In genomic region chr10:114401195-114401741, GRCh38 we compare ENCODE assay signal across 11 cellular contexts. TPM values are rescaled to one million over a fixed set of nuclear protein-coding genes. Genes with fewer than 3 reads are reported as not detected.
A peak's percentile ranks its signal among the peaks of the same experiment; 100 is the strongest.
DNase-seq lines count a peak whose midpoint lies in the region; ATAC-seq and TF ChIP-seq lines count a peak whose summit lies in the region.
"Had no signal": no experiment of that assay in that cellular context is flagged by ENCODE, and none has a peak within 500 bp of the region (broad histone marks: within the 10 kb centered on the region; RNA-seq: fewer than 3 reads in every experiment).

No MANE protein-coding gene starts in this region.

- peak; percentile 2 for ATAC-seq in mucosa of descending colon
- no peak for ATAC-seq in stimulated activated naive B cell treated with anti-CD40 and anti-IgM and Interleukin-4, amounts not matched to agents 10 μg/mL and 1 μg/mL and 100 μg/mL, for 72 hours (replicated peaks)

- H3K36me3 ChIP-seq in Peyer's patch (no peaks in the 10 kb centered on the region), mucosa of descending colon (ENCODE audit: low read depth) (no peaks in the 10 kb centered on the region), vagina (no peaks in the 10 kb centered on the region)

- H3K4me1 ChIP-seq in Peyer's patch = peaks cover 0 to 13% (median 0%) of the 10 kb centered on the region in 4 donors
- H3K4me1 ChIP-seq in mucosa of descending colon (ENCODE audit: low read depth) = peaks cover 17% of the 10 kb centered on the region
- peaks cover 88% of the 10 kb centered on the region for H3K4me1 ChIP-seq in vagina

- peaks cover 12 to 28% of the 10 kb centered on the region in 2 donors for H3K4me1 Mint-ChIP-seq in stimulated activated naive B cell treated with anti-CD40 and anti-IgM and Interleukin-4, amounts not matched to agents 10 μg/mL and 1 μg/mL and 100 μg/mL, for 72 hours

- H3K9me3 ChIP-seq in Peyer's patch (no peaks in the 10 kb centered on the region), mucosa of descending colon (no peaks in the 10 kb centered on the region), vagina (no peaks in the 10 kb centered on the region)

- no peak for TF ChIP-seq CTCF in Peyer's patch (IDR thresholded peaks at IDR 0.05)
- no peak for TF ChIP-seq CTCF in mucosa of descending colon (IDR thresholded peaks at IDR 0.05)
- no peak for TF ChIP-seq CTCF in vagina (IDR thresholded peaks at IDR 0.05)

- H3K36me3 Mint-ChIP-seq in stimulated activated naive B cell treated with anti-CD40 and anti-IgM and Interleukin-4, amounts not matched to agents 10 μg/mL and 1 μg/mL and 100 μg/mL, for 72 hours = peaks cover 0 to 1% of the 10 kb centered on the region in 2 donors

- no peak overlapping the region for H3K27ac Mint-ChIP-seq in stimulated activated naive B cell treated with anti-CD40 and anti-IgM and Interleukin-4, amounts not matched to agents 10 μg/mL and 1 μg/mL and 100 μg/mL, for 72 hours

- no peaks in the 10 kb centered on the region for H3K9me3 Mint-ChIP-seq in stimulated activated naive B cell treated with anti-CD40 and anti-IgM and Interleukin-4, amounts not matched to agents 10 μg/mL and 1 μg/mL and 100 μg/mL, for 72 hours

- H3K4me3 ChIP-seq in Peyer's patch = no peak overlapping the region
- no peak overlapping the region for H3K4me3 ChIP-seq in mucosa of descending colon
- H3K4me3 ChIP-seq in vagina = no peak overlapping the region

- intact Hi-C loops in mucosa of descending colon (cut with DNase I, micrococcal nuclease) = no loop called here
- intact Hi-C loops in vagina (cut with DNase I) = loop anchor here (10.0 kb wide), 1 partner anchor 96 kb away; no protein-coding TSS in a partner anchor

- TF ChIP-seq POLR2A in Peyer's patch (IDR thresholded peaks at IDR 0.05) (no peak), vagina (IDR thresholded peaks at IDR 0.05) (no peak)

- H3K27me3 ChIP-seq in Peyer's patch (no peaks in the 10 kb centered on the region), vagina (no peaks in the 10 kb centered on the region)

- H3K4me3 Mint-ChIP-seq in stimulated activated naive B cell treated with anti-CD40 and anti-IgM and Interleukin-4, amounts not matched to agents 10 μg/mL and 1 μg/mL and 100 μg/mL, for 72 hours = no peak overlapping the region

- DNase-seq in Peyer's patch (peak in 1 of 3 donors; percentile 76), fibroblast of peridontal ligament (ENCODE audit: extremely low read depth) (peak; percentile 20), mucosa of descending colon (peak; percentile 43 to 64 (median 53)), vagina (ENCODE audit: extremely low spot score in 2 of 2) (no peak), SKM-1 (lab: John Stamatoyannopoulos, UW; ENCODE audit: unreplicated experiment) (no peak)
- DNase-seq in effector CD8-positive, alpha-beta T cell (lab: John Stamatoyannopoulos, UW) = no peak
- DNase-seq in stimulated activated naive B cell treated with anti-CD40 and anti-IgM and Interleukin-4, amounts not matched to agents 10 μg/mL and 1 μg/mL and 100 μg/mL, for 72 hours = no peak
- DNase-seq: GDM1; KBM-7; NCI-H524; stimulated activated CD4-positive, alpha-beta T cell treated with anti-CD3 and anti-CD28 coated beads, Interleukin-12 subunit alpha, Interleukin-12 subunit beta, amount 100 ng/mL, for 4 hours had no signal

- peak overlapping the region in 3 of 4 donors; percentile 40 to 68 (median 51) for H3K27ac ChIP-seq in Peyer's patch
- H3K27ac ChIP-seq in vagina = peak overlapping the region; percentile 91

- H3K27me3 Mint-ChIP-seq in stimulated activated naive B cell treated with anti-CD40 and anti-IgM and Interleukin-4, amounts not matched to agents 10 μg/mL and 1 μg/mL and 100 μg/mL, for 72 hours = peaks cover 65 to 87% of the 10 kb centered on the region in 2 donors

RNA-seq across cellular contexts. Expression of gene AFAP1L2, which starts 3.0 kb away (rescaled TPM):
- total RNA-seq in Peyer's patch (10 to 100 TPM in 2 of 4 donors, 1 to 10 TPM in 2; 6.5 to 35.5 (median 12.9) TPM), mucosa of descending colon (10 to 100 TPM in 2 of 3 donors, 1 to 10 TPM in 1; 6.7 to 23.4 (median 11.6) TPM), vagina (29.5 TPM)

Comparison
In these comparisons a context has a peak if more than half of its experiments do, and no peak if none do; other contexts are left out.
1. DNase-seq: peak in fibroblast of peridontal ligament (single experiment) and mucosa of descending colon (3 of 3); none in vagina (0 of 2), effector CD8-positive, alpha-beta T cell (single experiment), SKM-1 (single experiment) and stimulated activated naive B cell treated with anti-CD40 and anti-IgM and Interleukin-4, amounts not matched to agents 10 μg/mL and 1 μg/mL and 100 μg/mL, for 72 hours (single experiment).